10 cellular contexts compared by ENCODE assay signal in the genomic region with DNA sequence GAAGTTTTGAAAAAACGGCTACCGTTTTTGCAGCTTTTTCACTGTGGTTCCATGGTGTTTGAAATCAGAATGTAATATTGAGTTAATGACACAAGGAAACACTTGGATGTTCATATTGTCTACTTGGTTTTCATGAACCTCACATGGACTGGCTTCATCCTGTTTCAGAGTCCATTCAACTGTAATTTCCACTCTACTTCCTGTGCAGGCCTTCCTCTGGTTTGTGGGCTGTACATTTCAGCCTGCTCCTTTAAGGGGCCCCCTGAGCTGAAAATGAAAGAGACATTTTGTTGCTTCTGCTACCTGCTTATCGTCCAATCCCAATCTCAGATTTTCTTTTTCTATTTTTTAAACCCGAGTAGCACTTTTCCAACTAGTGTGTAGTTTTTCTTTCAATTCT. TPM values are rescaled to one million over a fixed set of nuclear protein-coding genes. Genes with fewer than 3 reads are reported as not detected.
A peak's percentile ranks its signal among the peaks of the same experiment; 100 is the strongest.
DNase-seq lines count a peak whose midpoint lies in the region; ATAC-seq and TF ChIP-seq lines count a peak whose summit lies in the region.
"Had no signal": no experiment of that assay in that cellular context is flagged by ENCODE, and none has a peak within 500 bp of the region (broad histone marks: within the 10 kb centered on the region; RNA-seq: fewer than 3 reads in every experiment).

No MANE protein-coding gene starts in this region.

- DNase-seq in GM10248 (ENCODE audit: extremely low spot score) (peak; percentile 12), HL-60 (ENCODE audit: low read depth in 1 of 2, low spot score in 1 of 2) (peak in 1 of 2 experiments; percentile 55), NCI-H2227 treated with DMSO at 0.1 percent for 48 hours (lab: John Stamatoyannopoulos, UW) (no peak), suprapubic skin (ENCODE audit: low spot score in 2 of 2) (no peak), colonic mucosa (no peak), epidermal melanocyte (ENCODE audit: insufficient read length, low spot score) (no peak)
- no peak for DNase-seq in effector memory CD8-positive, alpha-beta T cell
- DNase-seq: NK-92 treated with Interleukin-12 subunit alpha and Interleukin-12 subunit beta, amount 100 ng/mL, for 24 hours had no signal

- TF ChIP-seq EP300 in suprapubic skin (IDR thresholded peaks at IDR 0.05): no peak

- H3K27ac ChIP-seq in HL-60 (replicated peaks) (peak overlapping the region; percentile 82), suprapubic skin (no peak overlapping the region), colonic mucosa (no peak overlapping the region)

- 65% methylated on average over 4 of the region's 4 CpGs for WGBS in suprapubic skin

- TF ChIP-seq CTCF in GM10248 (IDR thresholded peaks at IDR 0.05; ENCODE audit: control extremely low read depth, extremely low read depth, low read depth, missing control alignments) (no peak), HL-60 (IDR thresholded peaks at IDR 0.05; ENCODE audit: insufficient read depth, low read length) (no peak), suprapubic skin (IDR thresholded peaks at IDR 0.05) (no peak), colonic mucosa (IDR thresholded peaks at IDR 0.05) (no peak)

- H3K4me1 ChIP-seq in suprapubic skin (peaks cover 13% of the 10 kb centered on the region), colonic mucosa (no peaks in the 10 kb centered on the region)

- no peaks in the 10 kb centered on the region for H3K36me3 Mint-ChIP-seq in effector memory CD8-positive, alpha-beta T cell (ENCODE audit: insufficient read depth)

- intact Hi-C loops in colonic mucosa (cut with DNase I): no loop called here

- H3K9me3 ChIP-seq in suprapubic skin (no peaks in the 10 kb centered on the region), colonic mucosa (no peaks in the 10 kb centered on the region)

- no peak for TF ChIP-seq POLR2A in suprapubic skin (IDR thresholded peaks at IDR 0.05)

- H3K36me3 ChIP-seq in suprapubic skin: no peaks in the 10 kb centered on the region
- H3K36me3 ChIP-seq in colonic mucosa: no peaks in the 10 kb centered on the region

- CTCF ChIA-PET in GM10248 (lab: Yijun Ruan, JAX): interaction anchor here (0.7 to 2.6 kb wide), 5 partner anchors 12 to 237 kb away, joined by 3 to 7 read pairs (median 4); a partner anchor contains a TSS

- H3K9ac ChIP-seq in colonic mucosa (ENCODE audit: low read depth in 2 of 2, low read length in 2 of 2): no peak overlapping the region

- H3K27ac Mint-ChIP-seq in effector memory CD8-positive, alpha-beta T cell: peak overlapping the region in 1 of 2 donors; percentile 77

- no peaks in the 10 kb centered on the region for H3K27me3 Mint-ChIP-seq in effector memory CD8-positive, alpha-beta T cell

- peak overlapping the region; percentile 33 to 49 for H3K4me3 Mint-ChIP-seq in effector memory CD8-positive, alpha-beta T cell

- H3K4me3 ChIP-seq in HL-60 (replicated peaks; ENCODE audit: insufficient read depth, low read length) (no peak overlapping the region), suprapubic skin (no peak overlapping the region), colonic mucosa (no peak overlapping the region)
- H3K4me3 ChIP-seq: lung had no signal

- no peaks in the 10 kb centered on the region for H3K9me3 Mint-ChIP-seq in effector memory CD8-positive, alpha-beta T cell

- peak; percentile 56 for ATAC-seq in GM21515 (IDR thresholded peaks at IDR 0.05; ENCODE audit: unreplicated experiment)
- ATAC-seq in effector memory CD8-positive, alpha-beta T cell (replicated peaks): peak; percentile 72

- POLR2A ChIA-PET in GM10248 (lab: Yijun Ruan, JAX): no interaction called here

- peaks cover 6 to 14% of the 10 kb centered on the region in 2 donors for H3K4me1 Mint-ChIP-seq in effector memory CD8-positive, alpha-beta T cell (ENCODE audit: low read depth in 2 of 2)

- no peaks in the 10 kb centered on the region for H3K27me3 ChIP-seq in HL-60 (ENCODE audit: insufficient read depth, poor library complexity, severe bottlenecking)
- peaks cover 3% of the 10 kb centered on the region for H3K27me3 ChIP-seq in suprapubic skin
- no peaks in the 10 kb centered on the region for H3K27me3 ChIP-seq in colonic mucosa

RNA-seq across cellular contexts. Expression of a gene that starts 41.8 kb away (rescaled TPM):
- total RNA-seq in suprapubic skin (10 to 100 TPM; 38.8 to 59.9 (median 51.9) TPM), colonic mucosa (10 to 100 TPM; 57.0 to 76.6 TPM)

RNA-seq across cellular contexts. Expression of a gene that starts 56.3 kb away (rescaled TPM):
- total RNA-seq in suprapubic skin: under 1 TPM in 1 of 4 donors, not detected in 3; 0.59 TPM
- 10 to 100 TPM; 39.7 to 73.7 TPM for total RNA-seq in colonic mucosa

RNA-seq across cellular contexts. Expression of a gene that starts 56.7 kb away (rescaled TPM):
- 1 to 10 TPM in 2 of 4 donors, not detected in 2; 2.0 to 3.4 TPM for total RNA-seq in suprapubic skin
- total RNA-seq in colonic mucosa: 1 to 10 TPM; 1.3 to 2.9 TPM

Comparison
In these comparisons a context has a peak if more than half of its experiments do, and no peak if none do; other contexts are left out.
1. RNA of a gene that starts 56.3 kb away (total RNA-seq): 39.7 to 73.7 TPM in colonic mucosa; 0.59 TPM in suprapubic skin; every median in the first group is over 10 times any median in the second.